28 cellular contexts compared by ENCODE assay signal in genomic region chr7:117882594-117882993, GRCh38.
"Had no signal": no experiment of that assay in that cellular context is flagged by ENCODE, and none has a peak within 500 bp of the region (broad histone marks: within the 10 kb centered on the region; RNA-seq: fewer than 3 reads in every experiment).

No MANE protein-coding gene starts in this region.

- H3K4me3 ChIP-seq: stomach, suprapubic skin, testis, thoracic aorta, thyroid gland, tibial artery, tibial nerve, transverse colon, upper lobe of left lung, upper lobe of right lung, uterus, vagina had no signal

- ATAC-seq: stimulated activated effector memory CD8-positive, alpha-beta T cell treated with anti-CD3 and anti-CD28 coated beads, Interleukin-12 subunit alpha, Interleukin-12 subunit beta, amount 100 ng/mL, for 72 hours; stimulated activated memory B cell treated with anti-CD40 and anti-IgM and Interleukin-4, amounts not matched to agents 10 μg/mL and 1 μg/mL and 100 μg/mL, for 72 hours; stimulated activated naive B cell treated with anti-CD40 and anti-IgM and Interleukin-4, amounts not matched to agents 10 μg/mL and 1 μg/mL and 100 μg/mL, for 72 hours; stimulated activated naive CD8-positive, alpha-beta T cell treated with anti-CD3 and anti-CD28 coated beads, Interleukin-15, Interleukin-2, amounts not matched to agents 100 U/mL and 50 U/mL, for 24 hours; upper lobe of right lung had no signal

- H3K27ac ChIP-seq: stomach, suprapubic skin, testis, thoracic aorta, thyroid gland, tibial artery, tibial nerve, transverse colon, upper lobe of left lung, upper lobe of right lung, uterus, vagina had no signal

- H3K27me3 ChIP-seq: suprapubic skin, testis, thyroid gland, tibial artery, tibial nerve, transverse colon, upper lobe of left lung, upper lobe of right lung, uterus, vagina had no signal

- H3K9me3 ChIP-seq: stomach, suprapubic skin, testis, thoracic aorta, thyroid gland, tibial artery, tibial nerve, transverse colon, upper lobe of left lung, upper lobe of right lung, uterus, vagina had no signal

- FAIRE-seq: urothelium cell line had no signal

- H3K4me1 ChIP-seq: stomach, suprapubic skin, testis, thyroid gland, tibial artery, tibial nerve, transverse colon, upper lobe of left lung, upper lobe of right lung, uterus, vagina had no signal

- DNase-seq: stimulated activated CD4-positive, alpha-beta T cell treated with anti-CD3 and anti-CD28 coated beads, Interleukin-2, amount 100 ng/mL, for 24 hours; stimulated activated CD4-positive, alpha-beta T cell treated with anti-CD3 and anti-CD28 coated beads, Interleukin-2, amount 100 ng/mL, for 48 hours; stimulated activated CD4-positive, alpha-beta T cell treated with anti-CD3 and anti-CD28 coated beads, Interleukin-4, amount 100 ng/mL, for 1 hour; stimulated activated CD4-positive, alpha-beta T cell treated with anti-CD3 and anti-CD28 coated beads, Interleukin-4, amount 100 ng/mL, for 24 hours; stimulated activated CD4-positive, alpha-beta T cell treated with anti-CD3 and anti-CD28 coated beads, Interleukin-4, amount 100 ng/mL, for 4 hours; stimulated activated CD8-positive, alpha-beta memory T cell treated with anti-CD3 and anti-CD28 coated beads, Interleukin-4, amount 100 ng/mL, for 48 hours; stimulated activated naive B cell treated with anti-CD40 and anti-IgM and Interleukin-4, amounts not matched to agents 10 μg/mL and 1 μg/mL and 100 μg/mL, for 72 hours; stimulated activated naive CD4-positive, alpha-beta T cell; stimulated activated naive CD4-positive, alpha-beta T cell treated with Interleukin-2 at 50 U/mL for 16 hours; stimulated activated naive CD8-positive, alpha-beta T cell treated with anti-CD3 and anti-CD28 coated beads, Interleukin-15, Interleukin-2, amounts not matched to agents 100 U/mL and 50 U/mL, for 24 hours; stomach; substantia nigra; testis; thyroid gland; tibial artery; transverse colon; upper lobe of left lung; upper lobe of right lung; uterus had no signal

- H3K4me1 Mint-ChIP-seq: stimulated activated effector memory CD8-positive, alpha-beta T cell treated with anti-CD3 and anti-CD28 coated beads, Interleukin-12 subunit alpha, Interleukin-12 subunit beta, amount 100 ng/mL, for 72 hours; stimulated activated memory B cell treated with anti-CD40 and anti-IgM and Interleukin-4, amounts not matched to agents 10 μg/mL and 1 μg/mL and 100 μg/mL, for 72 hours; stimulated activated naive B cell treated with anti-CD40 and anti-IgM and Interleukin-4, amounts not matched to agents 10 μg/mL and 1 μg/mL and 100 μg/mL, for 72 hours had no signal

- H3K27ac Mint-ChIP-seq: stimulated activated effector memory CD8-positive, alpha-beta T cell treated with anti-CD3 and anti-CD28 coated beads, Interleukin-12 subunit alpha, Interleukin-12 subunit beta, amount 100 ng/mL, for 72 hours; stimulated activated memory B cell treated with anti-CD40 and anti-IgM and Interleukin-4, amounts not matched to agents 10 μg/mL and 1 μg/mL and 100 μg/mL, for 72 hours; stimulated activated naive B cell treated with anti-CD40 and anti-IgM and Interleukin-4, amounts not matched to agents 10 μg/mL and 1 μg/mL and 100 μg/mL, for 72 hours; stimulated activated naive CD8-positive, alpha-beta T cell treated with anti-CD3 and anti-CD28 coated beads, Interleukin-15, Interleukin-2, amounts not matched to agents 100 ng/mL and 50 ng/mL, for 24 hours; type B pancreatic cell had no signal

- H3K36me3 ChIP-seq: stomach, suprapubic skin, thoracic aorta, thyroid gland, tibial artery, tibial nerve, transverse colon, upper lobe of left lung, upper lobe of right lung, uterus, vagina had no signal

- H3K4me3 Mint-ChIP-seq: stimulated activated effector memory CD8-positive, alpha-beta T cell treated with anti-CD3 and anti-CD28 coated beads, Interleukin-12 subunit alpha, Interleukin-12 subunit beta, amount 100 ng/mL, for 72 hours; stimulated activated memory B cell treated with anti-CD40 and anti-IgM and Interleukin-4, amounts not matched to agents 10 μg/mL and 1 μg/mL and 100 μg/mL, for 72 hours; stimulated activated naive B cell treated with anti-CD40 and anti-IgM and Interleukin-4, amounts not matched to agents 10 μg/mL and 1 μg/mL and 100 μg/mL, for 72 hours; stimulated activated naive CD8-positive, alpha-beta T cell treated with anti-CD3 and anti-CD28 coated beads, Interleukin-15, Interleukin-2, amounts not matched to agents 100 ng/mL and 50 ng/mL, for 24 hours; type B pancreatic cell had no signal

- H3K27me3 Mint-ChIP-seq: stimulated activated memory B cell treated with anti-CD40 and anti-IgM and Interleukin-4, amounts not matched to agents 10 μg/mL and 1 μg/mL and 100 μg/mL, for 72 hours; type B pancreatic cell had no signal

- H3K9me3 Mint-ChIP-seq: stimulated activated effector memory CD8-positive, alpha-beta T cell treated with anti-CD3 and anti-CD28 coated beads, Interleukin-12 subunit alpha, Interleukin-12 subunit beta, amount 100 ng/mL, for 72 hours; stimulated activated memory B cell treated with anti-CD40 and anti-IgM and Interleukin-4, amounts not matched to agents 10 μg/mL and 1 μg/mL and 100 μg/mL, for 72 hours; stimulated activated naive B cell treated with anti-CD40 and anti-IgM and Interleukin-4, amounts not matched to agents 10 μg/mL and 1 μg/mL and 100 μg/mL, for 72 hours; stimulated activated naive CD8-positive, alpha-beta T cell treated with anti-CD3 and anti-CD28 coated beads, Interleukin-15, Interleukin-2, amounts not matched to agents 100 ng/mL and 50 ng/mL, for 24 hours; type B pancreatic cell had no signal
